In the genomic region with DNA sequence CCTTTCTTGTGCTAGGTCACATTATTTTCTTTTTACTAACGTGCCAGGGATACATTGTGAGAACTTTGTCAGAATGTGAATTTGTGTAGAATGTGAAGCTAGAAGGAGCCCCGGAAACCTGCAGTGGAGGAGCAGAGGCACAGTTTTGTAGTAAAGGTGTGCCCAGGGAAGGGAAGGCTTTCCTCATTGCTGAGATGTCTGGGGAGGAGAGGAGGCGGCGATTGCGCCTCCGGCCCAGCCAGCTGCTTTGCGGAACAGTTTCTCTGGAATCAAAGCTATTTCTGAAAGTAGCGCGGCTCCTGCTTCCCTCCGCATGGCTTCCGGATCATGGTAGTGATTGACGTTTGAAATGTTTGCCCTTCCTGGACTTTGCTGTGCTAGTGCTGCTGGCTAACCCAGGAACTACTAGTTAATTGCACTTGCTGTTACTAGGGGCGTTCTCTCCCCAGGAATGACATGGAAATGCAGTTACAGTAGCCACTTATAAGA, we compare ENCODE assay signal across 8 cellular contexts.
DNase-seq lines count a peak whose midpoint lies in the region; ATAC-seq and TF ChIP-seq lines count a peak whose summit lies in the region.

No MANE protein-coding gene starts in this region.

- H3K9me3 ChIP-seq in lung (ENCODE audit: control insufficient read depth in 2 of 2, insufficient read depth in 1 of 2, low read length in 1 of 2) (no peaks in the 10 kb centered on the region), thoracic aorta (no peaks in the 10 kb centered on the region)

- peak; percentile 38 for DNase-seq in NCI-H510A treated with DMSO at 0.1 percent for 48 hours (lab: John Stamatoyannopoulos, UW)
- no peak for DNase-seq in NCI-H510A (lab: John Stamatoyannopoulos, UW)
- no peak for DNase-seq in central memory CD8-positive, alpha-beta T cell (ENCODE audit: low spot score in 2 of 2)
- no peak for DNase-seq in lung (ENCODE audit: low spot score)
- no peak for DNase-seq in thoracic aorta (ENCODE audit: low spot score)
- DNase-seq in effector CD8-positive, alpha-beta T cell (lab: John Stamatoyannopoulos, UW) = no peak
- no peak for DNase-seq in H4 (ENCODE audit: low spot score)
- DNase-seq in NCI-H2029 treated with DMSO at 0.1 percent for 48 hours (lab: John Stamatoyannopoulos, UW) = no peak

- H3K27me3 ChIP-seq in lung (ENCODE audit: control insufficient read depth, insufficient read depth) = no peaks in the 10 kb centered on the region
- no peaks in the 10 kb centered on the region for H3K27me3 ChIP-seq in thoracic aorta (replicated peaks; ENCODE audit: insufficient read depth)

- H3K36me3 ChIP-seq in lung (ENCODE audit: control insufficient read depth in 2 of 2, insufficient read depth in 2 of 2, low read length in 2 of 2) (peaks cover 3 to 15% of the 10 kb centered on the region in 2 donors), thoracic aorta (peaks cover 7% of the 10 kb centered on the region)

- no peaks in the 10 kb centered on the region for H3K27me3 Mint-ChIP-seq in central memory CD8-positive, alpha-beta T cell

- H3K4me3 Mint-ChIP-seq in central memory CD8-positive, alpha-beta T cell = no peak overlapping the region

- WGBS in lung, 2 donors = 18 to 22% methylated on average over 13 of the region's 13 CpGs

- peaks cover 12 to 14% of the 10 kb centered on the region in 2 donors for H3K4me1 ChIP-seq in lung (ENCODE audit: control insufficient read depth in 2 of 2, insufficient read depth in 2 of 2, low read length in 2 of 2)
- H3K4me1 ChIP-seq in thoracic aorta (ENCODE audit: control insufficient read depth in 1 of 2, low read depth in 2 of 2) = peaks cover 17 to 48% of the 10 kb centered on the region in 2 donors

- H3K9me3 Mint-ChIP-seq in central memory CD8-positive, alpha-beta T cell = no peaks in the 10 kb centered on the region

- TF ChIP-seq CTCF in lung (IDR thresholded peaks at IDR 0.05; ENCODE audit: control extremely low read depth, extremely low read depth) = no peak
- TF ChIP-seq CTCF in thoracic aorta (IDR thresholded peaks at IDR 0.05) = no peak

- H3K27ac ChIP-seq in lung (ENCODE audit: low read depth in 1 of 2, low read length in 1 of 2) (peak overlapping the region; percentile 43 to 91), thoracic aorta (peak overlapping the region; percentile 73 to 81)

- peaks cover 72% of the 10 kb centered on the region for H3K4me1 Mint-ChIP-seq in central memory CD8-positive, alpha-beta T cell

- ATAC-seq in central memory CD8-positive, alpha-beta T cell (replicated peaks; ENCODE audit: extremely low read depth, poor library complexity, severe bottlenecking) = no peak
- peak; percentile 55 for ATAC-seq in lung (ENCODE audit: insufficient read depth, low FRiP score)
- peak; percentile 26 for ATAC-seq in thoracic aorta (ENCODE audit: insufficient number of reproducible peaks, low FRiP score, low read depth)

- no peak overlapping the region for H3K4me3 ChIP-seq in lung
- H3K4me3 ChIP-seq in thoracic aorta = peak overlapping the region; percentile 39

- peak overlapping the region; percentile 61 for H3K27ac Mint-ChIP-seq in central memory CD8-positive, alpha-beta T cell (ENCODE audit: low read depth)

- H3K36me3 Mint-ChIP-seq in central memory CD8-positive, alpha-beta T cell (ENCODE audit: insufficient read depth) = peaks cover 39% of the 10 kb centered on the region
